In genomic region chr6:139029470-139030210, GRCh38 we compare ENCODE assay signal across 7 cellular contexts. TPM values are rescaled to one million over a fixed set of nuclear protein-coding genes. Genes with fewer than 3 reads are reported as not detected.
DNase-seq lines count a peak whose midpoint lies in the region; ATAC-seq and TF ChIP-seq lines count a peak whose summit lies in the region.

No MANE protein-coding gene starts in this region.

- peak; percentile 30 for ATAC-seq in GM21529 (IDR thresholded peaks at IDR 0.05; ENCODE audit: unreplicated experiment)
- peak; percentile 63 to 77 (median 74) for ATAC-seq in right lobe of liver

- H3K27me3 ChIP-seq in HUES48 (ENCODE audit: control insufficient read depth, insufficient read depth, low read length) (no peaks in the 10 kb centered on the region), right lobe of liver (no peaks in the 10 kb centered on the region), stomach (no peaks in the 10 kb centered on the region)

- TF ChIP-seq EP300 in stomach (IDR thresholded peaks at IDR 0.05): no peak

- WGBS in right lobe of liver (ENCODE audit: insufficient coverage, low coverage, low lambda C conversion rate, missing lambda C conversion rate): 9% methylated on average over 12 of the region's 43 CpGs
- WGBS in stomach, 5 donors: 5 to 11% (median 7%) methylated on average over 35 to 43 of the region's 43 CpGs

- H3K9ac ChIP-seq in HUES48 (ENCODE audit: low read depth, low read length): peak overlapping the region; percentile 90

- TF ChIP-seq CTCF in coronary artery (IDR thresholded peaks at IDR 0.05) (no peak), right lobe of liver (IDR thresholded peaks at IDR 0.05) (peak in 2 of 4 donors; percentile 7 to 14), stomach (IDR thresholded peaks at IDR 0.05) (no peak)

- intact Hi-C loops in right lobe of liver (cut with DNase I) (loop anchor here (5.0 to 10.0 kb wide), 2 partner anchors 42 to 45 kb away; partner anchors contain the start of gene REPS1 (in 2 of the 2)), stomach (cut with DNase I; ENCODE audit: low total_unique reads) (no loop called here)

- in situ Hi-C loops in SK-MEL-5 (cut with HindIII; ENCODE audit: low pct_unique_long_range_greater_than_20kb, low sequenced_read_pairs): no loop called here

- TF ChIP-seq POLR2A in right lobe of liver (IDR thresholded peaks at IDR 0.05) (no peak), stomach (IDR thresholded peaks at IDR 0.05) (no peak)

- H3K36me3 ChIP-seq in HUES48 (ENCODE audit: control insufficient read depth, insufficient read depth, low read length) (peaks cover 12% of the 10 kb centered on the region), right lobe of liver (peaks cover 0 to 8% (median 2%) of the 10 kb centered on the region in 4 donors), stomach (peaks cover 0 to 14% (median 4%) of the 10 kb centered on the region in 4 donors)

- peak overlapping the region; percentile 92 for H3K27ac ChIP-seq in HUES48 (ENCODE audit: low read depth, low read length)
- peak overlapping the region; percentile 61 to 86 for H3K27ac ChIP-seq in coronary artery
- peak overlapping the region; percentile 77 to 93 (median 91) for H3K27ac ChIP-seq in right lobe of liver
- peak overlapping the region; percentile 84 to 89 (median 86) for H3K27ac ChIP-seq in stomach

- H3K9me3 ChIP-seq in HUES48 (ENCODE audit: control insufficient read depth, insufficient read depth, low read length): no peaks in the 10 kb centered on the region
- no peaks in the 10 kb centered on the region for H3K9me3 ChIP-seq in right lobe of liver
- no peaks in the 10 kb centered on the region for H3K9me3 ChIP-seq in stomach

- DNase-seq in SK-MEL-5 (ENCODE audit: low read depth, low spot score) (peak; percentile 12), coronary artery (ENCODE audit: low spot score) (peak; percentile 79), right lobe of liver (peak; percentile 78 to 90 (median 87)), stomach (peak; percentile 69)

- H3K4me1 ChIP-seq in HUES48 (ENCODE audit: control insufficient read depth, insufficient read depth, low read length) (peaks cover 38% of the 10 kb centered on the region), right lobe of liver (peaks cover 0 to 22% (median 3%) of the 10 kb centered on the region in 4 donors), stomach (peaks cover 0 to 41% (median 16%) of the 10 kb centered on the region in 4 donors)

- peak overlapping the region; percentile 82 for H3K4me3 ChIP-seq in GM08714 (ENCODE audit: low read length)
- peak overlapping the region; percentile 92 for H3K4me3 ChIP-seq in HUES48 (ENCODE audit: low read depth, low read length)
- peak overlapping the region; percentile 96 for H3K4me3 ChIP-seq in coronary artery
- H3K4me3 ChIP-seq in right lobe of liver: peak overlapping the region; percentile 66 to 91 (median 85)
- H3K4me3 ChIP-seq in stomach: peak overlapping the region; percentile 84 to 98 (median 92)

RNA-seq across cellular contexts. Expression of gene ABRACL, which starts 1.1 kb away (rescaled TPM):
- 74.3 and 75.7 TPM in 2 replicates for total RNA-seq in SK-MEL-5 (2014; rRNA removed; shearing (Covaris generic))
- 44.6 and 58.4 TPM in 2 replicates for polyA plus RNA-seq in SK-MEL-5 (2015; cell fraction: cytosol; rRNA removed)
- polyA plus RNA-seq in SK-MEL-5 (2015; cell fraction: nucleus; rRNA removed): 10.4 and 10.9 TPM in 2 replicates
- 10 to 100 TPM; 22.5 to 52.0 (median 39.6) TPM for total RNA-seq in right lobe of liver
- 10 to 100 TPM in 3 of 5 donors, not detected in 2; 16.2 to 35.0 (median 18.3) TPM for total RNA-seq in stomach
- 10 to 100 TPM; 46.3 to 99.9 (median 85.0) TPM for polyA plus RNA-seq in stomach

RNA-seq across cellular contexts. Expression of gene REPS1, which starts 41.6 kb away (rescaled TPM):
- total RNA-seq in SK-MEL-5 (2014; rRNA removed; shearing (Covaris generic)): 66.4 and 76.0 TPM in 2 replicates
- 33.3 and 42.9 TPM in 2 replicates for polyA plus RNA-seq in SK-MEL-5 (2015; cell fraction: cytosol; rRNA removed)
- 46.6 and 63.7 TPM in 2 replicates for polyA plus RNA-seq in SK-MEL-5 (2015; cell fraction: nucleus; rRNA removed)
- total RNA-seq in right lobe of liver (10 to 100 TPM; 17.0 to 68.0 (median 34.0) TPM), stomach (10 to 100 TPM; 40.8 to 85.4 (median 43.8) TPM)
- 10 to 100 TPM; 11.8 to 39.4 (median 31.2) TPM for polyA plus RNA-seq in stomach

Comparison
In these comparisons a context has a peak if more than half of its experiments do, and no peak if none do; other contexts are left out.
1. Peak in every context shown above with its lines: DNase-seq, ATAC-seq, H3K4me3 ChIP-seq and H3K27ac ChIP-seq.
2. DNase-seq: peak in every context shown above with its lines; median percentile 87 in right lobe of liver; 79 in coronary artery; 69 in stomach; 12 in SK-MEL-5.